In genomic region chr5:171676286-171676944, GRCh38 we compare ENCODE assay signal across 2 cellular contexts.
A peak's percentile ranks its signal among the peaks of the same experiment; 100 is the strongest.
TF ChIP-seq lines count a peak whose summit lies in the region.

No MANE protein-coding gene starts in this region.

TF ChIP-seq in HEK293, 187 proteins besides CTCF, POLR2A, EP300 and RAD21 (continued from another document):
- TF ChIP-seq ZNF280D (tag by site-specific recombination; IDR thresholded peaks at IDR 0.05) (no peak), ZNF596 (tag by site-specific recombination; IDR thresholded peaks at IDR 0.05) (peak; percentile 92), ZNF560 (tag by site-specific recombination; IDR thresholded peaks at IDR 0.05; ENCODE audit: borderline replicate concordance) (no peak), WT1 (tag by site-specific recombination; IDR thresholded peaks at IDR 0.05) (no peak), ZNF624 (tag by site-specific recombination; IDR thresholded peaks at IDR 0.05) (no peak), ZNF530 (tag by site-specific recombination; IDR thresholded peaks at IDR 0.05; ENCODE audit: low read depth) (no peak)

TF ChIP-seq in HEK293T, 16 proteins besides CTCF, POLR2A, EP300 and RAD21 (continued from another document):
- TF ChIP-seq PKNOX1 (IDR thresholded peaks at IDR 0.05) (no peak), ARNT (IDR thresholded peaks at IDR 0.05) (no peak), TARDBP (IDR thresholded peaks at IDR 0.05) (no peak), FOXA1 (IDR thresholded peaks at IDR 0.05) (no peak), L3MBTL2 (conservative IDR thresholded peaks at IDR 0.05) (no peak)
TF ChIP-seq in HEK293T: peak in this region for 0.
